Comparison of ENCODE assay signal across 13 cellular contexts in the genomic region with DNA sequence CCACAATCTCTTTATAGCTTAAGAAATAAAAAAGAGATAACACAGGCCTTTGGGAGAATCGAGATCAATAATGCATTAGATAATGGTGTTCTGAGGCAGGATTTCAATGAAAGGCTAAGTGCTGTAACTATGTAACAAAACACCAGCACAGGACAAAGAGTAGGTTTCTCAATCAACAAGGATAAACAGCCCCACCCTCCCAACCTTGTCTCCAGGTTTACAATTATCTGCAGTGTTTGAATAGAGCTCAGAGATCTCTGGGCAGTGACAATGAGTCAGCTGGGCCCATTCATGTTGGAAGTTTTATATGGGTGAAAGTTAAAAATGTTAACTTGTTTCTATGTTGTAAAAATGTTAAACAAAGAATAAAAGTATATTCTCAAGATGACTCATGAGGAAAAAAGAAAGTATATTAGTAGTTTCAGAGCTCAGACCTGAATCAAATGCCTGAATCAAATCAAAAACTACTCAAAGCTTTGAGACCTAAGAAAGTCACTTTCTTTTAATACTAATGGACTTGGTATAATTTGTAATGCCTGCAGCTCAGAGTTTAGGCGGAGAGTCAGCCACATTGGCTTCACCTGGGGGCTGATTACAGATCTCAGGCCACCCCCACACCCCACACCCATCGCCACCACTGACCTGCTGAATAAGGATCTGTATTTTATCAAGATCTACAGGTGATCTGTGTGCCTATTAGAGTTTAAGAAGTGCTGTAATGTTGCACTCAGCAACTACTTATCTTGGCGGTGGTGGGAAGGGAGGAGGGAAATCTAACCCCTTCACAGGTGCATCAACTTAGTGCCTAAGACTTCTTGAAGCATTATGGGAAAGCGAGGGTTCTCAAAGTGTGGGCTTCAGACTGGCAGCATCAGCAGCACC. TPM values are rescaled to one million over a fixed set of nuclear protein-coding genes. Genes with fewer than 3 reads are reported as not detected.
A peak's percentile ranks its signal among the peaks of the same experiment; 100 is the strongest.
DNase-seq lines count a peak whose midpoint lies in the region; TF ChIP-seq lines count a peak whose summit lies in the region.
"Had no signal": no experiment of that assay in that cellular context is flagged by ENCODE, and none has a peak within 500 bp of the region (broad histone marks: within the 10 kb centered on the region; RNA-seq: fewer than 3 reads in every experiment).

No MANE protein-coding gene starts in this region.

- peak overlapping the region; percentile 19 for H3K9ac ChIP-seq in endodermal cell (ENCODE audit: extremely low read depth, low read length, poor library complexity, severe bottlenecking)

- DNase-seq in NCI-H1417 (lab: John Stamatoyannopoulos, UW) (peak; percentile 25 to 58 (median 29)), NCI-H1417 treated with DMSO at 0.1 percent for 48 hours (lab: John Stamatoyannopoulos, UW) (no peak), NCI-H2107 (lab: John Stamatoyannopoulos, UW) (peak; percentile 60), endodermal cell (peak; percentile 64), renal cortical epithelial cell (ENCODE audit: low read depth) (peak; percentile 95), 8988T (no peak), midbrain (lab: John Stamatoyannopoulos, UW) (no peak), NCI-H128 (lab: John Stamatoyannopoulos, UW; ENCODE audit: unreplicated experiment) (no peak)
- DNase-seq: erythroblast, H9, natural killer cell had no signal

- 84 to 88% methylated on average over 2 to 4 of the region's 5 CpGs for WGBS in endodermal cell (ENCODE audit: insufficient coverage in 1 of 2, insufficient read length in 1 of 2), 2 experiments

- TF ChIP-seq CTCF in endodermal cell (conservative IDR thresholded peaks at IDR 0.05), result no peak

- H3K27me3 Mint-ChIP-seq in endodermal cell (ENCODE audit: insufficient read depth), result peaks cover 27% of the 10 kb centered on the region

- H3K9me3 ChIP-seq in endodermal cell (ENCODE audit: control insufficient read depth, low read length), result no peaks in the 10 kb centered on the region

- peaks cover 37% of the 10 kb centered on the region for H3K4me1 Mint-ChIP-seq in endodermal cell
- H3K4me1 Mint-ChIP-seq: natural killer cell had no signal

- H3K27ac ChIP-seq in endodermal cell (ENCODE audit: low read depth, low read length), result no peak overlapping the region
- H3K27ac ChIP-seq: SK-N-MC had no signal

- peak overlapping the region; percentile 7 for H3K4me3 Mint-ChIP-seq in endodermal cell
- H3K4me3 Mint-ChIP-seq: H9, natural killer cell had no signal

- no peaks in the 10 kb centered on the region for H3K27me3 ChIP-seq in endodermal cell (ENCODE audit: control insufficient read depth, insufficient read depth, low read length, poor library complexity, severe bottlenecking)

- H3K4me1 ChIP-seq in endodermal cell (ENCODE audit: control insufficient read depth, insufficient read depth, low read length), result no peaks in the 10 kb centered on the region

- peak overlapping the region; percentile 22 for H3K4me3 ChIP-seq in endodermal cell (ENCODE audit: low read length)
- H3K4me3 ChIP-seq: SK-N-MC had no signal

- peak overlapping the region; percentile 1 for H3K27ac Mint-ChIP-seq in endodermal cell
- H3K27ac Mint-ChIP-seq: H9, natural killer cell had no signal

- no peaks in the 10 kb centered on the region for H3K36me3 ChIP-seq in endodermal cell (ENCODE audit: control insufficient read depth, insufficient read depth, low read length)

- no peaks in the 10 kb centered on the region for H3K9me3 Mint-ChIP-seq in endodermal cell
- H3K9me3 Mint-ChIP-seq: H9, natural killer cell had no signal

- H3K36me3 Mint-ChIP-seq in endodermal cell (ENCODE audit: low read depth), result no peaks in the 10 kb centered on the region
- H3K36me3 Mint-ChIP-seq: natural killer cell had no signal

RNA-seq across cellular contexts. Expression of gene KRT20, which starts 17.2 kb away (rescaled TPM):
- not detected for total RNA-seq in endodermal cell
- polyA plus RNA-seq in endodermal cell (2013, experiment 1 of 2), result not detected
- polyA plus RNA-seq in endodermal cell (2013, experiment 2 of 2), result not detected
- total RNA-seq in renal cortical epithelial cell, result not detected in 2 replicates
- total RNA-seq: A673, H9, natural killer cell had no signal

RNA-seq across cellular contexts. Expression of gene KRT12, which starts 35.2 kb away (rescaled TPM):
- total RNA-seq in endodermal cell (not detected), renal cortical epithelial cell (not detected in 2 replicates)
- polyA plus RNA-seq in endodermal cell (2013, experiment 1 of 2), result not detected
- not detected for polyA plus RNA-seq in endodermal cell (2013, experiment 2 of 2)
- total RNA-seq: A673, H9, natural killer cell had no signal

RNA-seq across cellular contexts. Expression of gene KRT23, which starts 35.2 kb away (rescaled TPM):
- total RNA-seq in endodermal cell (not detected), renal cortical epithelial cell (1.2 and 68.1 TPM in 2 replicates)
- polyA plus RNA-seq in endodermal cell (2013, experiment 1 of 2), result not detected
- not detected for polyA plus RNA-seq in endodermal cell (2013, experiment 2 of 2)
- total RNA-seq: A673, H9 had no signal

Comparison
In these comparisons a context has a peak if more than half of its experiments do, and no peak if none do; other contexts are left out.
1. DNase-seq: peak in NCI-H1417 (3 of 3), NCI-H2107 (single experiment), endodermal cell (single experiment) and renal cortical epithelial cell (single experiment); none in NCI-H1417 treated with DMSO at 0.1 percent for 48 hours (single experiment), 8988T (single experiment), midbrain (single experiment) and NCI-H128 (single experiment).